9 cellular contexts compared by ENCODE assay signal in genomic region chr1:88701275-88701674, GRCh38. TPM values are rescaled to one million over a fixed set of nuclear protein-coding genes. Genes with fewer than 3 reads are reported as not detected.
DNase-seq lines count a peak whose midpoint lies in the region; ATAC-seq and TF ChIP-seq lines count a peak whose summit lies in the region.
"Had no signal": no experiment of that assay in that cellular context is flagged by ENCODE, and none has a peak within 500 bp of the region (broad histone marks: within the 10 kb centered on the region; RNA-seq: fewer than 3 reads in every experiment).

No MANE protein-coding gene starts in this region.

- H3K27ac ChIP-seq in ACC112 (ENCODE audit: low read depth, low read length) (peak overlapping the region; percentile 19; the same call in 1 of the 2 replicates), GM23248 (no peak overlapping the region), foreskin keratinocyte (no peak overlapping the region)

- H3K9me3 ChIP-seq in GM23248 (ENCODE audit: low read depth) = no peaks in the 10 kb centered on the region

- in situ Hi-C loops in GM23248 (cut with MboI) = no loop called here

- whole genome bisulfite sequencing in GM23248 (ENCODE audit: low coverage in 1 of 2, low lambda C conversion rate in 2 of 2, missing lambda C conversion rate in 2 of 2), 2 experiments = 55 to 56% methylated on average over 2 of the region's 2 CpGs

- peak overlapping the region; percentile 66 for H3K4me3 Mint-ChIP-seq in dendritic cell treated with granulocyte-macrophage colony-stimulating factor and Interleukin-4, amounts not matched to agents 40 ng/mL and 50 ng/mL, for 4 days

- H3K4me1 ChIP-seq in ACC112 (ENCODE audit: control insufficient read depth, insufficient read depth, low read length, unreplicated experiment) (peaks cover 31% of the 10 kb centered on the region), GM23248 (ENCODE audit: insufficient read depth) (peaks cover 17% of the 10 kb centered on the region), foreskin keratinocyte (peaks cover 8% of the 10 kb centered on the region)

- no peak overlapping the region for H3K4me2 ChIP-seq in GM23248 (ENCODE audit: unreplicated experiment)

- no peak for DNase-seq in effector CD8-positive, alpha-beta T cell (lab: John Stamatoyannopoulos, UW)
- DNase-seq in GM23248 = no peak
- no peak for DNase-seq in foreskin keratinocyte
- no peak for DNase-seq in GOT3 (lab: John Stamatoyannopoulos, UW)
- DNase-seq: substantia nigra had no signal

- H2AFZ ChIP-seq in ACC112 (ENCODE audit: low read length, unreplicated experiment) = no peak overlapping the region
- no peak overlapping the region for H2AFZ ChIP-seq in GM23248

- peaks cover 43% of the 10 kb centered on the region for H3K4me1 Mint-ChIP-seq in dendritic cell treated with granulocyte-macrophage colony-stimulating factor and Interleukin-4, amounts not matched to agents 40 ng/mL and 50 ng/mL, for 4 days (ENCODE audit: low read depth)

- H4K20me1 ChIP-seq in GM23248 (ENCODE audit: insufficient read depth) = 0 out of 2 replicates have a peak, but pooled peaks cover 5% of the 10 kb centered on the region

- no peaks in the 10 kb centered on the region for H3K9me3 Mint-ChIP-seq in dendritic cell treated with granulocyte-macrophage colony-stimulating factor and Interleukin-4, amounts not matched to agents 40 ng/mL and 50 ng/mL, for 4 days

- no peaks in the 10 kb centered on the region for H3K27me3 ChIP-seq in ACC112 (ENCODE audit: insufficient read depth, low read length)
- no peaks in the 10 kb centered on the region for H3K27me3 ChIP-seq in GM23248 (replicated peaks; ENCODE audit: insufficient read depth)
- H3K27me3 ChIP-seq in foreskin keratinocyte = no peaks in the 10 kb centered on the region

- peak; percentile 66 for ATAC-seq in GM19467 (IDR thresholded peaks at IDR 0.05; ENCODE audit: unreplicated experiment)
- peak; percentile 82 for ATAC-seq in HG03378 (IDR thresholded peaks at IDR 0.05; ENCODE audit: unreplicated experiment)
- no peak for ATAC-seq in foreskin keratinocyte

- peak overlapping the region; percentile 26; the same call in 1 of the 2 replicates for H3K4me3 ChIP-seq in ACC112 (ENCODE audit: low read depth, low read length)
- H3K4me3 ChIP-seq in GM23248 = no peak overlapping the region

- H3K79me2 ChIP-seq in ACC112 (ENCODE audit: control insufficient read depth, insufficient read depth, low read length, unreplicated experiment) = peaks cover 81% of the 10 kb centered on the region
- H3K79me2 ChIP-seq in GM23248 (ENCODE audit: insufficient read depth) = peaks cover 100% of the 10 kb centered on the region

- TF ChIP-seq CTCF in foreskin keratinocyte (conservative IDR thresholded peaks at IDR 0.05) = no peak

- no peaks in the 10 kb centered on the region for H3K9me2 ChIP-seq in GM23248 (ENCODE audit: insufficient read depth)

- H3K36me3 ChIP-seq in ACC112 (ENCODE audit: insufficient read depth, low read length) (no peaks in the 10 kb centered on the region), GM23248 (ENCODE audit: low read depth) (no peaks in the 10 kb centered on the region)

- no peaks in the 10 kb centered on the region for H3K27me3 Mint-ChIP-seq in dendritic cell treated with granulocyte-macrophage colony-stimulating factor and Interleukin-4, amounts not matched to agents 40 ng/mL and 50 ng/mL, for 4 days

- intact Hi-C loops in dendritic cell treated with granulocyte-macrophage colony-stimulating factor and Interleukin-4, amounts not matched to agents 40 ng/mL and 50 ng/mL, for 4 days (cut with micrococcal nuclease) = no loop called here

- no peak overlapping the region for H3K9ac ChIP-seq in GM23248

- H3K36me3 Mint-ChIP-seq in dendritic cell treated with granulocyte-macrophage colony-stimulating factor and Interleukin-4, amounts not matched to agents 40 ng/mL and 50 ng/mL, for 4 days (ENCODE audit: low read depth) = peaks cover 6% of the 10 kb centered on the region

- peaks cover 11% of the 10 kb centered on the region; the same call in 1 of the 2 replicates for H3F3A ChIP-seq in GM23248 (ENCODE audit: insufficient read depth)

- H3K27ac Mint-ChIP-seq in dendritic cell treated with granulocyte-macrophage colony-stimulating factor and Interleukin-4, amounts not matched to agents 40 ng/mL and 50 ng/mL, for 4 days = peak overlapping the region; percentile 89

RNA-seq across cellular contexts. Expression of gene PKN2, which starts 17.2 kb away (rescaled TPM):
- 22.3 and 32.6 TPM in 2 replicates for total RNA-seq in GM23248 (2014; rRNA removed; shearing (Covaris generic))
- 19.6 and 24.0 TPM in 2 replicates for polyA plus RNA-seq in GM23248 (2016; fragmentation: Nextera tagmentation; extraction: Ambion mirVana)
- 33.0 and 36.7 TPM in 2 replicates for total RNA-seq in foreskin keratinocyte
- 5.2 and 6.6 TPM in 2 replicates for polyA plus RNA-seq in foreskin keratinocyte
